ENCODE assay signal across 8 cellular contexts in genomic region chr9:69168709-69169217, GRCh38.
DNase-seq lines count a peak whose midpoint lies in the region; ATAC-seq lines count a peak whose summit lies in the region.

No MANE protein-coding gene starts in this region.

- peaks cover 5% of the 10 kb centered on the region for H3K36me3 Mint-ChIP-seq in stimulated activated effector memory CD8-positive, alpha-beta T cell treated with anti-CD3 and anti-CD28 coated beads, Interleukin-12 subunit alpha, Interleukin-12 subunit beta, amount 100 ng/mL, for 72 hours

- peaks cover 20% of the 10 kb centered on the region for H3K4me1 Mint-ChIP-seq in stimulated activated effector memory CD8-positive, alpha-beta T cell treated with anti-CD3 and anti-CD28 coated beads, Interleukin-12 subunit alpha, Interleukin-12 subunit beta, amount 100 ng/mL, for 72 hours

- H3K9me3 ChIP-seq in HAP-1: no peaks in the 10 kb centered on the region

- H3K9me3 Mint-ChIP-seq in stimulated activated effector memory CD8-positive, alpha-beta T cell treated with anti-CD3 and anti-CD28 coated beads, Interleukin-12 subunit alpha, Interleukin-12 subunit beta, amount 100 ng/mL, for 72 hours: no peaks in the 10 kb centered on the region

- H3K27me3 ChIP-seq in HAP-1 (ENCODE audit: low read depth): no peaks in the 10 kb centered on the region

- in situ Hi-C loops in HAP-1 (cut with MboI; ENCODE audit: low sequenced_read_pairs): no loop called here

- peak; percentile 48 for ATAC-seq in GM19452 (IDR thresholded peaks at IDR 0.05; ENCODE audit: unreplicated experiment)
- peak; percentile 95 for ATAC-seq in stimulated activated effector memory CD8-positive, alpha-beta T cell treated with anti-CD3 and anti-CD28 coated beads, Interleukin-12 subunit alpha, Interleukin-12 subunit beta, amount 100 ng/mL, for 72 hours

- H3K4me3 Mint-ChIP-seq in stimulated activated effector memory CD8-positive, alpha-beta T cell treated with anti-CD3 and anti-CD28 coated beads, Interleukin-12 subunit alpha, Interleukin-12 subunit beta, amount 100 ng/mL, for 72 hours: peak overlapping the region; percentile 64

- peak; percentile 18 for DNase-seq in AG08396 (ENCODE audit: low spot score)
- peak; percentile 66 for DNase-seq in HuH-7 (ENCODE audit: low spot score)
- peak; percentile 30 to 35 for DNase-seq in activated CD4-positive, alpha-beta T cell treated with anti-CD3 and anti-CD28 coated beads, Interleukin-2, amount 50 U/mL, for 4 hours
- DNase-seq in germinal center (ENCODE audit: low spot score): peak; percentile 59
- DNase-seq in stimulated activated effector memory CD8-positive, alpha-beta T cell treated with anti-CD3 and anti-CD28 coated beads, Interleukin-12 subunit alpha, Interleukin-12 subunit beta, amount 100 ng/mL, for 72 hours (ENCODE audit: low spot score in 2 of 2): peak; percentile 47 to 84
- no peak for DNase-seq in HAP-1 (ENCODE audit: low spot score in 2 of 2)
- DNase-seq in ecto neural progenitor cell (ENCODE audit: low spot score): no peak

- H3K27ac Mint-ChIP-seq in stimulated activated effector memory CD8-positive, alpha-beta T cell treated with anti-CD3 and anti-CD28 coated beads, Interleukin-12 subunit alpha, Interleukin-12 subunit beta, amount 100 ng/mL, for 72 hours: peak overlapping the region; percentile 74

- H3K4me1 ChIP-seq in HAP-1: peaks cover 17% of the 10 kb centered on the region

- H3K4me3 ChIP-seq in HAP-1: no peak overlapping the region

- H3K36me3 ChIP-seq in HAP-1 (replicated peaks): no peaks in the 10 kb centered on the region

Comparison
In these comparisons a context has a peak if more than half of its experiments do, and no peak if none do; other contexts are left out.
1. DNase-seq: peak in AG08396 (single experiment), HuH-7 (single experiment), activated CD4-positive, alpha-beta T cell treated with anti-CD3 and anti-CD28 coated beads, Interleukin-2, amount 50 U/mL, for 4 hours (2 of 2), germinal center (single experiment) and stimulated activated effector memory CD8-positive, alpha-beta T cell treated with anti-CD3 and anti-CD28 coated beads, Interleukin-12 subunit alpha, Interleukin-12 subunit beta, amount 100 ng/mL, for 72 hours (2 of 2); none in HAP-1 (0 of 2) and ecto neural progenitor cell (single experiment).